In the genomic region with DNA sequence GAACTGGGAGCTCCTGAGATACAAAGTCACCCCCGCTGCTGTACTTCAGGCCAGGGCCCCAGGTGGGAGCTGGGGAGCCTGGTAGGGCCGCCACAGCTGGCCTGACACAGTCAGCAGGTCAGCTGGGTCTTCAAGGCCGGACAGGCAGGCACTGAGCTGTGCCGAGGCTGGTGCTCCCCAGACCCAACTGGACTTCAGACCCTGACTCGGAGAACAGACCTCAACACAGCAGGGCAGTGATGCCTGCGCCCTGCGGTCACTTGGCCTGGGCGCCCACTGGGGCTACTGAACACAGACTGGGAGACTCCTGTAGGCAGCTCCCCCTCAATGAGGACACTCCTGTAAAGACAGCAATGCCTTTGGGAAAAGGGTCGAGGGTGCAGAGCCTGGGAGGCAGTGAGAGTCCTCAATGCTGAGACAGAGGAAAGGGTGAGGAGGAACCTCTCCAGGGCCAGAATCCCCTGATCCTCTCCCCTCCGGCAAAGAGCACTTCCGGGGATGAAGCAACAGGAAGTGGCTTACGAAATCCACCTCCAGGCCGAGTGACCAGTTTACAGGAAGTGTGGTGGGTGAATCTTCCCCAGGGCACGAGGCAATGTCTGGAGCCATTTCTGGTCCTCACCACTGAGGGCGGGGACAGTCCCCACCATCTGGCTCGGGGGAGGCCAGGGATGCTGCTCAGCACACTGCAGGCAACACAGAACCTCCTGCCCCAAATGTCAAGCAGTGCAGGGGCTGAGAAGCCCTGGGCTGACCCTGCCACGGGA, we compare ENCODE assay signal across 8 cellular contexts. TPM values are rescaled to one million over a fixed set of nuclear protein-coding genes. Genes with fewer than 3 reads are reported as not detected.
DNase-seq lines count a peak whose midpoint lies in the region; ATAC-seq and TF ChIP-seq lines count a peak whose summit lies in the region.

No MANE protein-coding gene starts in this region.

- H3K4me3 ChIP-seq in Panc1 (ENCODE audit: low read depth in 2 of 2, low read length in 2 of 2) (no peak overlapping the region), gastrocnemius medialis (no peak overlapping the region)

- H3K27me3 ChIP-seq in Panc1 (ENCODE audit: control insufficient read depth, insufficient read depth, low read length), result no peaks in the 10 kb centered on the region
- H3K27me3 ChIP-seq in gastrocnemius medialis, result no peaks in the 10 kb centered on the region

- in situ Hi-C loops in Panc1 (cut with HindIII; ENCODE audit: low pct_unique_long_range_greater_than_20kb, low sequenced_read_pairs), result no loop called here
- in situ Hi-C loops in gastrocnemius medialis (cut with MboI; ENCODE audit: low sequenced_read_pairs in 4 of 4), result no loop called here

- H3K4me1 ChIP-seq in Panc1 (ENCODE audit: control insufficient read depth, insufficient read depth, low read length), result peaks cover 21% of the 10 kb centered on the region
- H3K4me1 ChIP-seq in gastrocnemius medialis, result peaks cover 90 to 94% of the 10 kb centered on the region in 2 donors

- H3K36me3 ChIP-seq in Panc1 (ENCODE audit: control insufficient read depth, insufficient read depth, low read length), result no peaks in the 10 kb centered on the region
- no peaks in the 10 kb centered on the region for H3K36me3 ChIP-seq in gastrocnemius medialis

- DNase-seq in GM10248 (ENCODE audit: extremely low spot score), result peak; percentile 90
- no peak for DNase-seq in Panc1 (ENCODE audit: low read depth, low spot score)
- DNase-seq in activated gamma-delta T cell treated with anti-CD3 and anti-CD28 coated beads, Interleukin-2, amount 50 U/mL, for 16 hours (ENCODE audit: low read depth), result peak; percentile 38
- DNase-seq in Right ventricle myocardium inferior (ENCODE audit: missing footprints), result peak; percentile 91
- DNase-seq in gastrocnemius medialis, result peak; percentile 73 to 87
- no peak for DNase-seq in NCI-H1436 (lab: John Stamatoyannopoulos, UW)
- DNase-seq in NCI-H2227 treated with DMSO at 0.1 percent for 48 hours (lab: John Stamatoyannopoulos, UW), result no peak

- intact Hi-C loops in Panc1 (cut with micrococcal nuclease; ENCODE audit: unreplicated experiment) (no loop called here), Right ventricle myocardium inferior (cut with DNase I) (no loop called here), gastrocnemius medialis (cut with DNase I; ENCODE audit: low total_unique reads) (no loop called here)

- TF ChIP-seq POLR2A in gastrocnemius medialis (IDR thresholded peaks at IDR 0.05), result peak in 1 of 2 donors; percentile 33

- H3K9me3 ChIP-seq in Panc1 (ENCODE audit: control insufficient read depth, insufficient read depth, low read depth, low read length) (no peaks in the 10 kb centered on the region), gastrocnemius medialis (no peaks in the 10 kb centered on the region)

- peak; percentile 52 for ATAC-seq in HG02623 (IDR thresholded peaks at IDR 0.05; ENCODE audit: unreplicated experiment)
- ATAC-seq in Panc1, result peak; percentile 46
- ATAC-seq in Right ventricle myocardium inferior, result peak; percentile 80
- ATAC-seq in gastrocnemius medialis, result peak; percentile 56 to 71

- BruUV-seq in Panc1 (replicated peaks; lab: Mats Ljungman, UMichigan), result no TSS peak

- TF ChIP-seq CTCF in GM10248 (IDR thresholded peaks at IDR 0.05; ENCODE audit: control extremely low read depth, extremely low read depth, low read depth, missing control alignments), result no peak
- no peak for TF ChIP-seq CTCF in Panc1 (IDR thresholded peaks at IDR 0.05)
- TF ChIP-seq CTCF in gastrocnemius medialis (IDR thresholded peaks at IDR 0.05 in 4 of 5, conservative IDR thresholded peaks at IDR 0.05 in 1 of 5), result no peak

- peak overlapping the region; percentile 68 for H3K27ac ChIP-seq in Panc1 (ENCODE audit: low read length)
- peak overlapping the region; percentile 82 to 94 (median 86) for H3K27ac ChIP-seq in gastrocnemius medialis

- POLR2A ChIA-PET in GM10248 (lab: Yijun Ruan, JAX) (interaction anchor here (0.7 kb wide), 2 partner anchors 11 to 414 kb away, joined by 7 read pairs; no protein-coding TSS in a partner anchor), Panc1 (lab: Charles Lee) (no interaction called here)

- CTCF ChIA-PET in GM10248 (lab: Yijun Ruan, JAX) (interaction anchor here (0.7 to 5.8 kb wide), 7 partner anchors 9 to 86 kb away, joined by 3 to 24 read pairs (median 4); no protein-coding TSS in a partner anchor), Panc1 (lab: Charles Lee) (no interaction called here)

RNA-seq across cellular contexts. Expression of a gene that starts 40.8 kb away (rescaled TPM):
- total RNA-seq in Panc1 (2021; ENCODE audit: unreplicated experiment), result 351 TPM
- polyA plus RNA-seq in Panc1 (2012; ENCODE audit: insufficient read length), result 540 TPM
- 26.0 TPM for total RNA-seq in Right ventricle myocardium inferior
- 10 to 100 TPM in 1 of 4 donors, 1 to 10 TPM in 3; 5.1 to 29.1 (median 7.8) TPM for total RNA-seq in gastrocnemius medialis

RNA-seq across cellular contexts. Expression of a gene that starts 43.1 kb away (rescaled TPM):
- total RNA-seq in Panc1 (2021; ENCODE audit: unreplicated experiment), result 18.6 TPM
- 15.9 TPM for polyA plus RNA-seq in Panc1 (2012; ENCODE audit: insufficient read length)
- 8.4 TPM for total RNA-seq in Right ventricle myocardium inferior
- 10 to 100 TPM; 21.8 to 30.8 (median 27.3) TPM for total RNA-seq in gastrocnemius medialis

RNA-seq across cellular contexts. Expression of a gene that starts 59.5 kb away (rescaled TPM):
- total RNA-seq in Panc1 (2021; ENCODE audit: unreplicated experiment), result 128 TPM
- 185 TPM for polyA plus RNA-seq in Panc1 (2012; ENCODE audit: insufficient read length)
- 36.2 TPM for total RNA-seq in Right ventricle myocardium inferior
- 10 to 100 TPM; 24.7 to 65.2 (median 44.1) TPM for total RNA-seq in gastrocnemius medialis

Comparison
In these comparisons a context has a peak if more than half of its experiments do, and no peak if none do; other contexts are left out.
1. DNase-seq: peak in GM10248 (single experiment), activated gamma-delta T cell treated with anti-CD3 and anti-CD28 coated beads, Interleukin-2, amount 50 U/mL, for 16 hours (single experiment), Right ventricle myocardium inferior (single experiment) and gastrocnemius medialis (2 of 2); none in Panc1 (single experiment), NCI-H1436 (single experiment) and NCI-H2227 treated with DMSO at 0.1 percent for 48 hours (single experiment).
2. RNA of a gene that starts 40.8 kb away (total RNA-seq): 351 TPM in Panc1 (single experiment); 26.0 TPM in Right ventricle myocardium inferior (single experiment) and 5.1 to 29.1 TPM in gastrocnemius medialis; every median in the first group is over 10 times any median in the second.
3. Peak in every context shown above with its lines, with median percentiles within 50 percentile points of each other: ATAC-seq.